In genomic region chr18:49227456-49227855, GRCh38 we compare ENCODE assay signal across 1 cellular context.
TF ChIP-seq lines count a peak whose summit lies in the region.

No MANE protein-coding gene starts in this region.

TF ChIP-seq in K562, 482 proteins besides CTCF, POLR2A, EP300 and RAD21 (continued from another document):
- TF ChIP-seq PKNOX1 (IDR thresholded peaks at IDR 0.05) (peak; percentile 34; the same call in 1 of the 2 replicates), ZNF695 (CRISPR knock-in tag; IDR thresholded peaks at IDR 0.05) (no peak)
